Comparison of ENCODE assay signal across 15 cellular contexts in the genomic region with DNA sequence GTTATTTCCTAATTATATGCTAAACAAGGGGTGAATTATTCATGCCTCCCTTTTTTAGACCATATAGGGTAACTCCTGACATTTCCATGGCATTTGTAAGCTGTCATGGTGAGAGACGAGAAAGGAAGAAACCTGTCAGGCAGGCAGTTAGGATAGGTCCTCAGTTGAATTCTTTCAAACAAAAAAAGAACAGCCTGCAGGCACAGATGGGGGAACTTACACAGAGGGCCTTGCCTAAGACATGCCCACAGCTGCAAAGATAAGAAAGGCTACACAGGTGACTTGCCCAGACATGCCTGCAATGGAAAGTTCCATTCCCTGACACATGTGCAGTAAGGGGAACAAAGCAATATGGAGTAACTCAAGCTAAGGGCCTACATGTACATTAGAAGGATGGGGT.
DNase-seq lines count a peak whose midpoint lies in the region; ATAC-seq, FAIRE-seq and TF ChIP-seq lines count a peak whose summit lies in the region.
"Had no signal": no experiment of that assay in that cellular context is flagged by ENCODE, and none has a peak within 500 bp of the region (broad histone marks: within the 10 kb centered on the region; RNA-seq: fewer than 3 reads in every experiment).

No MANE protein-coding gene starts in this region.

- TF ChIP-seq RAD21 in HepG2 (CRISPR knock-in tag; IDR thresholded peaks at IDR 0.05) = no peak
- TF ChIP-seq RAD21 in H1 (IDR thresholded peaks at IDR 0.05 in 1 of 2, conservative IDR thresholded peaks at IDR 0.05 in 1 of 2; ENCODE audit: low read depth in 2 of 2, low read length in 2 of 2) = no peak

- WGBS in HepG2 (ENCODE audit: low lambda C conversion rate) = 29% methylated on average over 1 of the region's 1 CpG
- WGBS in right lobe of liver (ENCODE audit: insufficient coverage, low coverage, low lambda C conversion rate, missing lambda C conversion rate) = 86% methylated on average over 1 of the region's 1 CpG
- WGBS in H1 (ENCODE audit: extremely low coverage in 1 of 2, insufficient coverage in 1 of 2, insufficient read length in 1 of 2, insufficient replicate concordance in 2 of 2, low coverage in 1 of 2, low lambda C conversion rate in 2 of 2, missing lambda C conversion rate in 1 of 2), 2 experiments = 100% methylated on average over 1 of the region's 1 CpG; no CpG with 5 or more reads in 1 of the 2 experiments
- 86 to 100% (median 96%) methylated on average over 1 of the region's 1 CpG for WGBS in spleen, 5 donors

- ATAC-seq in HepG2 (no peak), right lobe of liver (no peak), GM21390 (IDR thresholded peaks at IDR 0.05; ENCODE audit: unreplicated experiment) (no peak)
- ATAC-seq: GM23338 had no signal

- TF ChIP-seq CTCF in HepG2 (CRISPR knock-in tag; IDR thresholded peaks at IDR 0.05) (no peak), right lobe of liver (IDR thresholded peaks at IDR 0.05) (no peak), H1 (IDR thresholded peaks at IDR 0.05; ENCODE audit: control extremely low read depth in 1 of 3, insufficient read depth in 1 of 3, low read depth in 1 of 3, low read length in 3 of 3) (no peak), spleen (IDR thresholded peaks at IDR 0.05 in 8 of 11, conservative IDR thresholded peaks at IDR 0.05 in 3 of 11) (no peak)

- H2BK5ac ChIP-seq in H1 (ENCODE audit: low read depth, low read length) = peak overlapping the region; percentile 26; the same call in 1 of the 2 replicates

- no peak overlapping the region for H2BK12ac ChIP-seq in H1 (ENCODE audit: low read depth, low read length)

- POLR2A ChIA-PET in HepG2 (lab: Yijun Ruan, JAX) (no interaction called here), H1 (lab: Charles Lee; ENCODE audit: partially characterized antibody) (no interaction called here)

- H3K79me1 ChIP-seq in H1 (ENCODE audit: low read depth, low read length) = no peaks in the 10 kb centered on the region

- no peak overlapping the region for H4K5ac ChIP-seq in H1 (ENCODE audit: insufficient read length, low read depth, low read length)

- H3K4ac ChIP-seq in H1 (replicated peaks; ENCODE audit: insufficient read length, low read depth, low read length) = no peak overlapping the region

- H4K8ac ChIP-seq in H1 (ENCODE audit: extremely low read depth, insufficient read depth, low read length) = no peak overlapping the region

- H3K79me2 ChIP-seq in HepG2 (ENCODE audit: insufficient read depth, low read length) = no peaks in the 10 kb centered on the region
- H3K79me2 ChIP-seq in H1 (ENCODE audit: control insufficient read depth in 1 of 2, insufficient read depth in 2 of 2, low read length in 2 of 2) = no peaks in the 10 kb centered on the region

- H2BK15ac ChIP-seq in H1 (ENCODE audit: low read length) = no peak overlapping the region

- H2AFZ ChIP-seq in HepG2 (ENCODE audit: low read length) = no peak overlapping the region
- no peak overlapping the region for H2AFZ ChIP-seq in H1 (ENCODE audit: low read length)
- H2AFZ ChIP-seq: GM23338 had no signal

- H3K4me2 ChIP-seq in HepG2 (ENCODE audit: low read depth, low read length) (no peak overlapping the region), H1 (ENCODE audit: insufficient read depth in 1 of 2, low read depth in 2 of 2, low read length in 2 of 2) (no peak overlapping the region)
- H3K4me2 ChIP-seq: BLaER1, GM23338, KMS-11 had no signal

- no peak overlapping the region for H2BK20ac ChIP-seq in H1 (ENCODE audit: low read length)

- H3K4me3 ChIP-seq in HepG2 (replicated peaks in 1 of 3; ENCODE audit: insufficient read depth in 1 of 3, low read depth in 2 of 3, low read length in 3 of 3) (no peak overlapping the region), right lobe of liver (no peak overlapping the region), H1 (ENCODE audit: extremely low read depth in 1 of 4, insufficient read depth in 2 of 4, low read depth in 3 of 4, low read length in 4 of 4) (no peak overlapping the region), spleen (no peak overlapping the region)
- H3K4me3 ChIP-seq: BLaER1, GM23338, HAP-1 had no signal

- H3K56ac ChIP-seq in H1 (replicated peaks; ENCODE audit: insufficient read length, low read depth, low read length) = no peak overlapping the region

- no peak overlapping the region for H3K9ac ChIP-seq in HepG2 (ENCODE audit: insufficient read depth, low read depth, low read length)
- no peak overlapping the region for H3K9ac ChIP-seq in H1 (replicated peaks in 1 of 4; ENCODE audit: extremely low read depth in 1 of 4, low read depth in 3 of 4, low read length in 3 of 4)
- H3K9ac ChIP-seq: BLaER1, KMS-11 had no signal

- TF ChIP-seq POLR2A in HepG2 (IDR thresholded peaks at IDR 0.05; ENCODE audit: insufficient read depth in 1 of 2, low read depth in 2 of 2, low read length in 2 of 2) (no peak), right lobe of liver (IDR thresholded peaks at IDR 0.05) (no peak), H1 (IDR thresholded peaks at IDR 0.05; ENCODE audit: control extremely low read depth in 1 of 2, low read depth in 2 of 2, low read length in 2 of 2) (no peak), spleen (IDR thresholded peaks at IDR 0.05) (no peak)

- H4K20me1 ChIP-seq in HepG2 (ENCODE audit: insufficient read depth, low read length) (no peaks in the 10 kb centered on the region), H1 (replicated peaks in 1 of 2; ENCODE audit: control insufficient read depth in 1 of 2, insufficient read depth in 2 of 2, low read length in 2 of 2) (no peaks in the 10 kb centered on the region)
- H4K20me1 ChIP-seq: BLaER1 had no signal

- FAIRE-seq in HepG2 (lab: Jason Lieb, UNC) = no peak
- FAIRE-seq in H1 (lab: Jason Lieb, UNC) = no peak
- FAIRE-seq: GM18507 had no signal

- intact Hi-C loops in HepG2 (cut with micrococcal nuclease; ENCODE audit: unreplicated experiment) (no loop called here), right lobe of liver (cut with DNase I) (no loop called here), spleen (cut with DNase I; ENCODE audit: low total_unique reads) (no loop called here)

- no peak for TF ChIP-seq EP300 in HepG2 (IDR thresholded peaks at IDR 0.05; ENCODE audit: low read depth in 2 of 2, low read length in 2 of 2)
- TF ChIP-seq EP300 in HepG2 (CRISPR knock-in tag; IDR thresholded peaks at IDR 0.05; ENCODE audit: borderline replicate concordance) = no peak
- no peak for TF ChIP-seq EP300 in H1 (IDR thresholded peaks at IDR 0.05; ENCODE audit: borderline replicate concordance in 1 of 2, low read depth in 2 of 2, low read length in 2 of 2)

- no peak overlapping the region for H3K23ac ChIP-seq in H1 (ENCODE audit: insufficient read length)

- H3K27ac ChIP-seq in HepG2 (ENCODE audit: extremely low read length, insufficient read depth, low read length) (no peak overlapping the region), right lobe of liver (no peak overlapping the region), H1 (ENCODE audit: low read depth, low read length) (no peak overlapping the region), spleen (no peak overlapping the region)
- H3K27ac ChIP-seq: BLaER1, KMS-11 had no signal

- H3K27me3 ChIP-seq in HepG2 (ENCODE audit: control insufficient read depth in 1 of 2, insufficient read depth in 2 of 2, low read length in 2 of 2) (peaks cover 0 to 13% of the 10 kb centered on the region in 2 experiments; a peak in 2 of 5 replicates), right lobe of liver (no peaks in the 10 kb centered on the region), H1 (replicated peaks in 1 of 4; ENCODE audit: control insufficient read depth in 3 of 4, extremely low read depth in 1 of 4, insufficient read depth in 3 of 4, low read length in 3 of 4) (no peaks in the 10 kb centered on the region), spleen (replicated peaks in 1 of 7) (no peaks in the 10 kb centered on the region)
- H3K27me3 ChIP-seq: BLaER1 had no signal

- no peaks in the 10 kb centered on the region for H3K23me2 ChIP-seq in H1 (ENCODE audit: low read depth, low read length)

- in situ Hi-C loops in HepG2 (cut with HindIII; ENCODE audit: extremely low pct_ligation_motif_present, low pct_unique_long_range_greater_than_20kb) = no loop called here

- H2BK120ac ChIP-seq in H1 (replicated peaks; ENCODE audit: low read depth, low read length) = no peak overlapping the region

- CTCF ChIA-PET in HepG2 (lab: Yijun Ruan, JAX; ENCODE audit: low intra/inter-chr PET ratio, low total read pairs) (no interaction called here), H1 (lab: Charles Lee; ENCODE audit: partially characterized antibody) (no interaction called here)

- DNase-seq in HepG2 (ENCODE audit: low spot score) = no peak
- no peak for DNase-seq in right lobe of liver
- DNase-seq in NCI-H2171 treated with DMSO at 0.1 percent for 48 hours (lab: John Stamatoyannopoulos, UW) = peak; percentile 65
- no peak for DNase-seq in H1 (ENCODE audit: low read depth in 1 of 2, low spot score in 2 of 2)
- no peak for DNase-seq in spleen
- DNase-seq in islet precursor cell = no peak
- DNase-seq: Caco-2; CD8-positive, alpha-beta memory T cell; IMR-90 had no signal

- no peak overlapping the region for H3K14ac ChIP-seq in H1 (ENCODE audit: insufficient read length)

- H3K36me3 ChIP-seq in HepG2 (replicated peaks in 1 of 2; ENCODE audit: control insufficient read depth in 1 of 2, insufficient read depth in 2 of 2, low read length in 2 of 2) (no peaks in the 10 kb centered on the region), right lobe of liver (no peaks in the 10 kb centered on the region), H1 (ENCODE audit: control insufficient read depth in 2 of 4, insufficient read depth in 4 of 4, low read length in 3 of 4) (peaks cover 0 to 2% (median 0%) of the 10 kb centered on the region in 4 experiments; a peak in 1 of 8 replicates), spleen (no peaks in the 10 kb centered on the region)
- H3K36me3 ChIP-seq: BLaER1, HAP-1 had no signal

- no TSS peak for BruUV-seq in HepG2 (replicated peaks; lab: Mats Ljungman, UMichigan)

- H4K91ac ChIP-seq in H1 (replicated peaks; ENCODE audit: insufficient read length, low read length) = no peak overlapping the region

- H3K4me1 ChIP-seq in HepG2 (ENCODE audit: insufficient read depth, low read length) (peaks cover 25% of the 10 kb centered on the region), right lobe of liver (no peaks in the 10 kb centered on the region), H1 (replicated peaks in 1 of 4; ENCODE audit: control insufficient read depth in 3 of 4, insufficient read depth in 4 of 4, low read length in 3 of 4) (peaks cover 0 to 7% (median 5%) of the 10 kb centered on the region in 4 experiments; a peak in 3 of 7 replicates), spleen (peaks cover 0 to 5% (median 0%) of the 10 kb centered on the region in 6 donors)
- H3K4me1 ChIP-seq: Caco-2 had no signal

- peaks cover 23% of the 10 kb centered on the region for H3K9me3 ChIP-seq in HepG2 (ENCODE audit: low read length)
- peaks cover 0 to 4% (median 1%) of the 10 kb centered on the region in 4 donors for H3K9me3 ChIP-seq in right lobe of liver
- H3K9me3 ChIP-seq in H1 (ENCODE audit: insufficient read depth in 2 of 2, low read depth in 1 of 2, low read length in 1 of 2) = peaks cover 22% of the 10 kb centered on the region in 2 experiments
- H3K9me3 ChIP-seq in spleen = peaks cover 0 to 42% (median 30%) of the 10 kb centered on the region in 8 donors

- no peak overlapping the region for H2AK5ac ChIP-seq in H1 (ENCODE audit: low read depth, low read length)

- no peak overlapping the region for H3K18ac ChIP-seq in H1 (ENCODE audit: extremely low read depth, low read length)

TF ChIP-seq in HepG2, 621 proteins besides CTCF, POLR2A, EP300 and RAD21 (continues in another document):
- TF ChIP-seq HHEX (CRISPR knock-in tag; IDR thresholded peaks at IDR 0.05) = no peak
